Comparison of ENCODE assay signal across 2 cellular contexts in genomic region chr16:16488919-16489318, GRCh38.
DNase-seq lines count a peak whose midpoint lies in the region; ATAC-seq, FAIRE-seq and TF ChIP-seq lines count a peak whose summit lies in the region.
"Not testable (repeated sequence)": the region's sequence is repeated elsewhere in the genome, so short reads cannot be mapped to it uniquely, and the experiment has no call there.

No MANE protein-coding gene starts in this region.

- not testable (repeated sequence) for H2BK5ac ChIP-seq in H1 (ENCODE audit: low read depth, low read length)

- not testable (repeated sequence) for H3K56ac ChIP-seq in H1 (replicated peaks; ENCODE audit: insufficient read length, low read depth, low read length)

- not testable (repeated sequence) for H3K36me3 ChIP-seq in K562 (ENCODE audit: control insufficient read depth, insufficient read depth, low read length); H1 (ENCODE audit: control insufficient read depth in 2 of 4, insufficient read depth in 4 of 4, low read length in 3 of 4)

- POLR2A ChIA-PET in K562 (lab: Yijun Ruan, JAX); H1 (lab: Charles Lee; ENCODE audit: partially characterized antibody): not testable (repeated sequence)

- intact Hi-C loops in K562 (cut with micrococcal nuclease) = not testable (repeated sequence)

- TF ChIP-seq POLR2A in K562 (conservative IDR thresholded peaks at IDR 0.05); H1 (IDR thresholded peaks at IDR 0.05; ENCODE audit: control extremely low read depth in 1 of 2, low read depth in 2 of 2, low read length in 2 of 2): not testable (repeated sequence)

- FAIRE-seq in K562 (lab: Jason Lieb, UNC); H1 (lab: Jason Lieb, UNC): not testable (repeated sequence)

- DNase-seq in K562 (ENCODE audit: extremely low read depth in 1 of 4, low spot score in 3 of 4); H1 (ENCODE audit: low read depth in 1 of 2, low spot score in 2 of 2): not testable (repeated sequence)

- not testable (repeated sequence) for H4K91ac ChIP-seq in H1 (replicated peaks; ENCODE audit: insufficient read length, low read length)

- H4K8ac ChIP-seq in H1 (ENCODE audit: extremely low read depth, insufficient read depth, low read length) = not testable (repeated sequence)

- H4K20me1 ChIP-seq in K562 (replicated peaks; ENCODE audit: control insufficient read depth, insufficient read depth, low read length); H1 (replicated peaks in 1 of 2; ENCODE audit: control insufficient read depth in 1 of 2, insufficient read depth in 2 of 2, low read length in 2 of 2): not testable (repeated sequence)

- not testable (repeated sequence) for H2BK15ac ChIP-seq in H1 (ENCODE audit: low read length)

- H3K79me2 ChIP-seq in K562 (ENCODE audit: control insufficient read depth, insufficient read depth, low read length); H1 (ENCODE audit: control insufficient read depth in 1 of 2, insufficient read depth in 2 of 2, low read length in 2 of 2): not testable (repeated sequence)

- H3K23me2 ChIP-seq in H1 (ENCODE audit: low read depth, low read length) = not testable (repeated sequence)

- H3K9me3 ChIP-seq in K562 (replicated peaks; ENCODE audit: control insufficient read depth, insufficient read depth, low read depth, low read length); H1 (ENCODE audit: insufficient read depth in 2 of 2, low read depth in 1 of 2, low read length in 1 of 2): not testable (repeated sequence)

- in situ Hi-C loops in K562 (cut with MboI) = not testable (repeated sequence)

- not testable (repeated sequence) for H2BK12ac ChIP-seq in H1 (ENCODE audit: low read depth, low read length)

- TF ChIP-seq EP300 in K562 (IDR thresholded peaks at IDR 0.05; ENCODE audit: low read length); H1 (IDR thresholded peaks at IDR 0.05; ENCODE audit: borderline replicate concordance in 1 of 2, low read depth in 2 of 2, low read length in 2 of 2): not testable (repeated sequence)

- not testable (repeated sequence) for H3K9me1 ChIP-seq in K562 (ENCODE audit: control insufficient read depth, insufficient read depth, low read length)

- H3K4me3 ChIP-seq in K562; H1 (ENCODE audit: extremely low read depth in 1 of 4, insufficient read depth in 2 of 4, low read depth in 3 of 4, low read length in 4 of 4): not testable (repeated sequence)

- BruUV-seq in K562 (replicated peaks; lab: Mats Ljungman, UMichigan) = not testable (repeated sequence)

- not testable (repeated sequence) for H3K14ac ChIP-seq in H1 (ENCODE audit: insufficient read length)

- H2AK5ac ChIP-seq in H1 (ENCODE audit: low read depth, low read length) = not testable (repeated sequence)

- CTCF ChIA-PET in K562 (lab: Yijun Ruan, JAX; ENCODE audit: low intra/inter-chr PET ratio); H1 (lab: Charles Lee; ENCODE audit: partially characterized antibody): not testable (repeated sequence)

- H2BK120ac ChIP-seq in H1 (replicated peaks; ENCODE audit: low read depth, low read length) = not testable (repeated sequence)

- TF ChIP-seq CTCF in K562 (IDR thresholded peaks at IDR 0.05 in 2 of 3, conservative IDR thresholded peaks at IDR 0.05 in 1 of 3; ENCODE audit: insufficient read depth in 2 of 3, low read depth in 1 of 3, low read length in 3 of 3); H1 (IDR thresholded peaks at IDR 0.05; ENCODE audit: control extremely low read depth in 1 of 3, insufficient read depth in 1 of 3, low read depth in 1 of 3, low read length in 3 of 3): not testable (repeated sequence)

- H3K79me1 ChIP-seq in H1 (ENCODE audit: low read depth, low read length) = not testable (repeated sequence)

- H3K18ac ChIP-seq in H1 (ENCODE audit: extremely low read depth, low read length) = not testable (repeated sequence)

- H4K5ac ChIP-seq in H1 (ENCODE audit: insufficient read length, low read depth, low read length) = not testable (repeated sequence)

- TF ChIP-seq RAD21 in K562 (CRISPR knock-in tag; conservative IDR thresholded peaks at IDR 0.05 in 1 of 2, IDR thresholded peaks at IDR 0.05 in 1 of 2); H1 (IDR thresholded peaks at IDR 0.05 in 1 of 2, conservative IDR thresholded peaks at IDR 0.05 in 1 of 2; ENCODE audit: low read depth in 2 of 2, low read length in 2 of 2): not testable (repeated sequence)

- H3K23ac ChIP-seq in H1 (ENCODE audit: insufficient read length) = not testable (repeated sequence)

- 0% methylated on average over 3 of the region's 4 CpGs for WGBS in K562 (ENCODE audit: insufficient coverage, low coverage, missing lambda C conversion rate)
- 93% methylated on average over 4 of the region's 4 CpGs; no CpG with 5 or more reads in 1 of the 2 experiments for WGBS in H1 (ENCODE audit: extremely low coverage in 1 of 2, insufficient coverage in 1 of 2, insufficient read length in 1 of 2, insufficient replicate concordance in 2 of 2, low coverage in 1 of 2, low lambda C conversion rate in 2 of 2, missing lambda C conversion rate in 1 of 2), 2 experiments

- H2BK20ac ChIP-seq in H1 (ENCODE audit: low read length) = not testable (repeated sequence)

- H3K27ac ChIP-seq in K562 (ENCODE audit: extremely low read depth, low read depth, low read length); H1 (ENCODE audit: low read depth, low read length): not testable (repeated sequence)

- not testable (repeated sequence) for H3K4ac ChIP-seq in H1 (replicated peaks; ENCODE audit: insufficient read length, low read depth, low read length)

- H3K9ac ChIP-seq in K562 (ENCODE audit: insufficient read depth in 1 of 2, low read depth in 2 of 2, low read length in 2 of 2); H1 (replicated peaks in 1 of 4; ENCODE audit: extremely low read depth in 1 of 4, low read depth in 3 of 4, low read length in 3 of 4): not testable (repeated sequence)

- not testable (repeated sequence) for ATAC-seq in K562

- H3K27me3 ChIP-seq in K562 (ENCODE audit: control insufficient read depth in 2 of 2, insufficient read depth in 2 of 2, low read length in 2 of 2); H1 (replicated peaks in 1 of 4; ENCODE audit: control insufficient read depth in 3 of 4, extremely low read depth in 1 of 4, insufficient read depth in 3 of 4, low read length in 3 of 4): not testable (repeated sequence)

- not testable (repeated sequence) for H3K4me1 ChIP-seq in K562 (replicated peaks in 1 of 2; ENCODE audit: control insufficient read depth in 2 of 2, insufficient read depth in 2 of 2, low read length in 2 of 2); H1 (replicated peaks in 1 of 4; ENCODE audit: control insufficient read depth in 3 of 4, insufficient read depth in 4 of 4, low read length in 3 of 4)

- not testable (repeated sequence) for H3K4me2 ChIP-seq in K562 (ENCODE audit: insufficient read depth, low read length); H1 (ENCODE audit: insufficient read depth in 1 of 2, low read depth in 2 of 2, low read length in 2 of 2)

- H2AFZ ChIP-seq in K562 (ENCODE audit: low read depth, low read length); H1 (ENCODE audit: low read length): not testable (repeated sequence)

TF ChIP-seq in K562, 482 proteins besides CTCF, POLR2A, EP300 and RAD21:
- peak; percentile 93 for TF ChIP-seq HMBOX1 (IDR thresholded peaks at IDR 0.05)

TF ChIP-seq in H1, 55 proteins besides CTCF, POLR2A, EP300 and RAD21:
- TF ChIP-seq BRCA1 (IDR thresholded peaks at IDR 0.05; ENCODE audit: low read depth, low read length) = peak; percentile 42; the same call in 1 of the 2 replicates
